Comparison of ENCODE assay signal across 9 cellular contexts in genomic region chr22:24905909-24906308, GRCh38. TPM values are rescaled to one million over a fixed set of nuclear protein-coding genes. Genes with fewer than 3 reads are reported as not detected.
"Had no signal": no experiment of that assay in that cellular context is flagged by ENCODE, and none has a peak within 500 bp of the region (broad histone marks: within the 10 kb centered on the region; RNA-seq: fewer than 3 reads in every experiment).

No MANE protein-coding gene starts in this region.

- DNase-seq: H9, HCEC 1CT, IMR-90, KBM-7 had no signal

- H3K4me2 ChIP-seq: GM23338 had no signal

- H2AFZ ChIP-seq: GM23338 had no signal

- FAIRE-seq: H1, H54, HTR-8/SVneo had no signal

- H3K4me3 ChIP-seq: GM23338 had no signal

- ATAC-seq: GM23338 had no signal

RNA-seq across cellular contexts. Expression of gene LHFPL7, which starts 40.6 kb away (rescaled TPM):
- total RNA-seq: GM23338, H1, H9, HT-29, IMR-90 had no signal
- polyA plus RNA-seq: GM23338, H1, IMR-90 had no signal

RNA-seq across cellular contexts. Expression of gene KIAA1671, which starts 46.6 kb away (rescaled TPM):
- total RNA-seq: IMR-90 had no signal
